ENCODE assay signal across 20 cellular contexts in genomic region chr19:52635786-52636570, GRCh38. TPM values are rescaled to one million over a fixed set of nuclear protein-coding genes. Genes with fewer than 3 reads are reported as not detected.
A peak's percentile ranks its signal among the peaks of the same experiment; 100 is the strongest.
DNase-seq lines count a peak whose midpoint lies in the region; ATAC-seq, FAIRE-seq and TF ChIP-seq lines count a peak whose summit lies in the region.
"Had no signal": no experiment of that assay in that cellular context is flagged by ENCODE, and none has a peak within 500 bp of the region (broad histone marks: within the 10 kb centered on the region; RNA-seq: fewer than 3 reads in every experiment).

No MANE protein-coding gene starts in this region.

- H3K79me2 ChIP-seq in astrocyte (ENCODE audit: insufficient read depth, low read length) (peaks cover 6% of the 10 kb centered on the region), PC-3 (ENCODE audit: low read length) (peaks cover 7% of the 10 kb centered on the region; the same call in 1 of the 2 replicates)

- H3K4me3 ChIP-seq in AG09309 (ENCODE audit: control insufficient read depth, low read depth, low read length) = no peak overlapping the region; the same call in 1 of the 2 replicates
- H3K4me3 ChIP-seq in CD8-positive, alpha-beta T cell (ENCODE audit: low read depth, low read length) = no peak overlapping the region
- H3K4me3 ChIP-seq in astrocyte (ENCODE audit: insufficient read depth, low read depth, low read length) = no peak overlapping the region
- no peak overlapping the region for H3K4me3 ChIP-seq in PC-3 (ENCODE audit: low read length)
- H3K4me3 ChIP-seq: esophagus squamous epithelium, sigmoid colon, suprapubic skin had no signal

- intact Hi-C loops in CD8-positive, alpha-beta T cell (cut with DNase I, micrococcal nuclease) = loop anchor here in 1 of 2 experiments (5.0 to 10.0 kb wide), 2 partner anchors 99 to 339 kb away; partner anchors contain the start of genes ZNF480 and ZNF611
- intact Hi-C loops in PC-3 (cut with micrococcal nuclease) = loop anchor here (5.0 kb wide), 2 partner anchors 56 to 86 kb away; no protein-coding TSS in a partner anchor

- CTCF ChIA-PET in CD8-positive, alpha-beta T cell (lab: Charles Lee) = interaction anchor here (1.2 kb wide), 1 partner anchor 34 kb away, joined by 6 read pairs; no protein-coding TSS in a partner anchor
- CTCF ChIA-PET in PC-3 (lab: Charles Lee) = no interaction called here

- BruUV-seq in PC-3 (replicated peaks; lab: Mats Ljungman, UMichigan) = no TSS peak

- no peaks in the 10 kb centered on the region for H3K9me3 ChIP-seq in CD8-positive, alpha-beta T cell (ENCODE audit: low read length)
- H3K9me3 ChIP-seq in astrocyte (ENCODE audit: insufficient read depth, low read depth, low read length) = no peaks in the 10 kb centered on the region
- no peaks in the 10 kb centered on the region for H3K9me3 ChIP-seq in PC-3 (ENCODE audit: low read length)
- H3K9me3 ChIP-seq: sigmoid colon, suprapubic skin had no signal

- H3K27me3 Mint-ChIP-seq in CD8-positive, alpha-beta T cell (ENCODE audit: low read depth) = no peaks in the 10 kb centered on the region
- no peaks in the 10 kb centered on the region for H3K27me3 Mint-ChIP-seq in astrocyte (ENCODE audit: low read depth, unreplicated experiment)
- H3K27me3 Mint-ChIP-seq in naive thymus-derived CD8-positive, alpha-beta T cell = no peaks in the 10 kb centered on the region

- peak overlapping the region; percentile 95 for H3K4me3 Mint-ChIP-seq in CD8-positive, alpha-beta T cell
- peak overlapping the region; percentile 51 for H3K4me3 Mint-ChIP-seq in astrocyte (ENCODE audit: unreplicated experiment)
- peak overlapping the region; percentile 8 to 98 (median 94) for H3K4me3 Mint-ChIP-seq in naive thymus-derived CD8-positive, alpha-beta T cell

- POLR2A ChIA-PET in CD8-positive, alpha-beta T cell (lab: Charles Lee) = interaction anchor here (1.6 kb wide), 1 partner anchor 24 kb away, joined by 3 read pairs; no protein-coding TSS in a partner anchor
- POLR2A ChIA-PET in naive thymus-derived CD8-positive, alpha-beta T cell (lab: Charles Lee) = interaction anchor here (0.7 to 2.1 kb wide), 3 partner anchors 29 to 99 kb away, joined by 3 to 4 read pairs (median 3); partner anchors contain the start of gene ZNF611
- POLR2A ChIA-PET in PC-3 (lab: Charles Lee; ENCODE audit: unreplicated experiment) = no interaction called here

- TF ChIP-seq CTCF in AG09309 (IDR thresholded peaks at IDR 0.05; ENCODE audit: control insufficient read depth, insufficient read depth, low read depth, low read length, missing control alignments) (no peak), astrocyte (IDR thresholded peaks at IDR 0.05; ENCODE audit: insufficient read depth, low read depth, low read length) (no peak), PC-3 (conservative IDR thresholded peaks at IDR 0.05; ENCODE audit: low read depth, low read length) (no peak)
- TF ChIP-seq CTCF in CD8-positive, alpha-beta T cell (IDR thresholded peaks at IDR 0.05) = no peak

- ATAC-seq in CD8-positive, alpha-beta T cell = no peak
- ATAC-seq in naive thymus-derived CD8-positive, alpha-beta T cell = no peak
- no peak for ATAC-seq in PC-3
- ATAC-seq in GM18868 (IDR thresholded peaks at IDR 0.05; ENCODE audit: unreplicated experiment) = no peak
- ATAC-seq in HG02571 (IDR thresholded peaks at IDR 0.05; ENCODE audit: unreplicated experiment) = no peak
- ATAC-seq: HepG2 had no signal

- H3K27ac Mint-ChIP-seq in CD8-positive, alpha-beta T cell = no peak overlapping the region
- peak overlapping the region; percentile 80 for H3K27ac Mint-ChIP-seq in astrocyte (ENCODE audit: unreplicated experiment)
- peak overlapping the region in 5 of 10 donors; percentile 36 to 97 (median 96) for H3K27ac Mint-ChIP-seq in naive thymus-derived CD8-positive, alpha-beta T cell

- peaks cover 14% of the 10 kb centered on the region for H3K4me1 ChIP-seq in CD8-positive, alpha-beta T cell (ENCODE audit: insufficient read depth, low read length)
- H3K4me1 ChIP-seq in astrocyte (ENCODE audit: insufficient read depth, low read length) = peaks cover 6% of the 10 kb centered on the region
- peaks cover 7% of the 10 kb centered on the region; the same call in 1 of the 2 replicates for H3K4me1 ChIP-seq in PC-3 (ENCODE audit: insufficient read depth, low read length)

- H3K9me3 Mint-ChIP-seq in CD8-positive, alpha-beta T cell = no peaks in the 10 kb centered on the region
- H3K9me3 Mint-ChIP-seq in astrocyte (ENCODE audit: unreplicated experiment) = no peaks in the 10 kb centered on the region
- peaks cover 0 to 54% (median 10%) of the 10 kb centered on the region in 9 donors for H3K9me3 Mint-ChIP-seq in naive thymus-derived CD8-positive, alpha-beta T cell

- H2AFZ ChIP-seq in astrocyte (ENCODE audit: low read depth, low read length) (no peak overlapping the region), PC-3 (ENCODE audit: low read length) (no peak overlapping the region)

- H3K36me3 ChIP-seq in CD8-positive, alpha-beta T cell (ENCODE audit: insufficient read depth, low read length) = no peaks in the 10 kb centered on the region
- H3K36me3 ChIP-seq in astrocyte (ENCODE audit: insufficient read depth, low read length) (peaks cover 2% of the 10 kb centered on the region), PC-3 (ENCODE audit: low read depth, low read length) (no peaks in the 10 kb centered on the region)

- FAIRE-seq in astrocyte (lab: Jason Lieb, UNC) = no peak
- FAIRE-seq: bronchial epithelial cell, GM18507, HepG2 had no signal

- DNase-seq in AG09309 (ENCODE audit: low read depth) = peak; percentile 46
- DNase-seq in CD8-positive, alpha-beta T cell = no peak
- DNase-seq in astrocyte (ENCODE audit: low read depth) = peak; percentile 35
- no peak for DNase-seq in naive thymus-derived CD8-positive, alpha-beta T cell
- DNase-seq in PC-3 = no peak
- no peak for DNase-seq in DMS79 treated with DMSO at 0.1 percent for 48 hours (lab: John Stamatoyannopoulos, UW)
- DNase-seq: activated CD4-positive, alpha-beta T cell treated with anti-CD3 and anti-CD28 coated beads, Interleukin-2, amount 50 U/mL, for 48 hours; activated gamma-delta T cell treated with Interleukin-2 at 50 U/mL for 16 hours; esophagus squamous epithelium; islet precursor cell; MM.1S; NCI-H187 treated with DMSO at 0.1 percent for 48 hours; occipital lobe; sigmoid colon had no signal

- H3K9ac ChIP-seq in astrocyte (ENCODE audit: low read length) (no peak overlapping the region), PC-3 (ENCODE audit: low read length) (no peak overlapping the region)

- no peak overlapping the region for H3K27ac ChIP-seq in CD8-positive, alpha-beta T cell (ENCODE audit: low read depth, low read length)
- no peak overlapping the region for H3K27ac ChIP-seq in astrocyte (ENCODE audit: low read depth, low read length)
- H3K27ac ChIP-seq in PC-3 (ENCODE audit: low read length) = no peak overlapping the region
- H3K27ac ChIP-seq: sigmoid colon, suprapubic skin had no signal

- H3K4me2 ChIP-seq in astrocyte (ENCODE audit: low read length) (no peak overlapping the region), PC-3 (ENCODE audit: low read length) (no peak overlapping the region)

- no peaks in the 10 kb centered on the region for H3F3A ChIP-seq in PC-3 (ENCODE audit: low read length, unreplicated experiment)

- H4K20me1 ChIP-seq in astrocyte (ENCODE audit: insufficient read depth, low read length) (no peaks in the 10 kb centered on the region), PC-3 (ENCODE audit: low read length) (no peaks in the 10 kb centered on the region)

- no peaks in the 10 kb centered on the region for H3K9me2 ChIP-seq in PC-3 (replicated peaks; ENCODE audit: low read length)

- peaks cover 34% of the 10 kb centered on the region for H3K4me1 Mint-ChIP-seq in CD8-positive, alpha-beta T cell (ENCODE audit: low read depth)
- H3K4me1 Mint-ChIP-seq in astrocyte (ENCODE audit: low read depth, unreplicated experiment) = peaks cover 19% of the 10 kb centered on the region
- H3K4me1 Mint-ChIP-seq in naive thymus-derived CD8-positive, alpha-beta T cell = peaks cover 23 to 48% (median 33%) of the 10 kb centered on the region in 4 donors

- peaks cover 33% of the 10 kb centered on the region for H3K36me3 Mint-ChIP-seq in CD8-positive, alpha-beta T cell
- peaks cover 19% of the 10 kb centered on the region for H3K36me3 Mint-ChIP-seq in astrocyte (ENCODE audit: low read depth, unreplicated experiment)
- H3K36me3 Mint-ChIP-seq in naive thymus-derived CD8-positive, alpha-beta T cell = peaks cover 11 to 29% (median 21%) of the 10 kb centered on the region in 3 donors

- no peaks in the 10 kb centered on the region for H3K27me3 ChIP-seq in CD8-positive, alpha-beta T cell (ENCODE audit: insufficient read depth, low read length)
- H3K27me3 ChIP-seq in astrocyte (ENCODE audit: insufficient read depth, low read length) (no peaks in the 10 kb centered on the region), PC-3 (ENCODE audit: low read length) (no peaks in the 10 kb centered on the region)
- H3K27me3 ChIP-seq: esophagus squamous epithelium, sigmoid colon, suprapubic skin had no signal

RNA-seq across cellular contexts. Expression of gene ZNF83, which starts 2.2 kb away (rescaled TPM):
- total RNA-seq in CD8-positive, alpha-beta T cell = 10 to 100 TPM; 49.4 to 51.2 TPM
- 27.6 and 35.4 TPM in 2 replicates for total RNA-seq in astrocyte
- total RNA-seq in naive thymus-derived CD8-positive, alpha-beta T cell = 100 to 1,000 TPM; 112 to 113 TPM
- polyA plus RNA-seq in naive thymus-derived CD8-positive, alpha-beta T cell = 10 to 100 TPM; 10.9 to 18.3 (median 13.8) TPM
- total RNA-seq in PC-3 (2014; rRNA removed) = 32.9 and 45.4 TPM in 2 replicates

Comparison
In these comparisons a context has a peak if more than half of its experiments do, and no peak if none do; other contexts are left out.
1. DNase-seq: peak in AG09309 (single experiment) and astrocyte (single experiment); none in CD8-positive, alpha-beta T cell (0 of 7), naive thymus-derived CD8-positive, alpha-beta T cell (0 of 10), PC-3 (single experiment) and DMS79 treated with DMSO at 0.1 percent for 48 hours (single experiment).
2. Peak in every context shown above with its lines, with median percentiles within 50 percentile points of each other: H3K4me3 Mint-ChIP-seq.